Comparison of ENCODE assay signal across 21 cellular contexts in the genomic region with DNA sequence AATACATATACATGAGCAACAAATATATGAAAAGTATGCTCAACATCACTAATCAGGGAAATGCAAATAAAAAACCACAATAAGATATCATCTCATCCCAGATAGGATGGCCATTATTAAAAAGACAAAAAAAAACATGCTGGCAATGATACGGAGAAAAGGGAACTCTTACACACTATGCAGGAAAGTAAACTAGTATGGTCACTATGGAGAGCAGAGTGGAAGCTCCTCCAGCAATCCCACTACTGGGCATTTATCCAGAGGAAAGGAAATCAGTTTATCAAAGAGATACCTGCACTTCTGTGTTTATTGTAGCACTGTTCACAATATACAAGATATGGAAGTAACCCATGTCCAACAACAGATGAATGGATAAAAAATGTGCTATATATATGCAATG.
A peak's percentile ranks its signal among the peaks of the same experiment; 100 is the strongest.
DNase-seq lines count a peak whose midpoint lies in the region; ATAC-seq, FAIRE-seq and TF ChIP-seq lines count a peak whose summit lies in the region.
"Had no signal": no experiment of that assay in that cellular context is flagged by ENCODE, and none has a peak within 500 bp of the region (broad histone marks: within the 10 kb centered on the region; RNA-seq: fewer than 3 reads in every experiment).

No MANE protein-coding gene starts in this region.

- no peak for TF ChIP-seq RAD21 in HepG2 (CRISPR knock-in tag; IDR thresholded peaks at IDR 0.05)

- H3K9me3 ChIP-seq in body of pancreas (no peaks in the 10 kb centered on the region), sigmoid colon (no peaks in the 10 kb centered on the region), HepG2 (ENCODE audit: low read length) (no peaks in the 10 kb centered on the region)

- no peak for TF ChIP-seq POLR2A in body of pancreas (IDR thresholded peaks at IDR 0.05)
- no peak for TF ChIP-seq POLR2A in sigmoid colon (IDR thresholded peaks at IDR 0.05)
- TF ChIP-seq POLR2A in HepG2 (IDR thresholded peaks at IDR 0.05; ENCODE audit: insufficient read depth in 1 of 2, low read depth in 2 of 2, low read length in 2 of 2): no peak

- no peaks in the 10 kb centered on the region for H3K27me3 ChIP-seq in body of pancreas
- no peaks in the 10 kb centered on the region for H3K27me3 ChIP-seq in sigmoid colon
- H3K27me3 ChIP-seq in HepG2 (ENCODE audit: control insufficient read depth in 1 of 2, insufficient read depth in 2 of 2, low read length in 2 of 2): no peaks in the 10 kb centered on the region

- no peak overlapping the region for H3K9ac ChIP-seq in HepG2 (ENCODE audit: insufficient read depth, low read depth, low read length)

- no peaks in the 10 kb centered on the region for H3K79me2 ChIP-seq in HepG2 (ENCODE audit: insufficient read depth, low read length)

- peak; percentile 19 for DNase-seq in DMS153 (lab: John Stamatoyannopoulos, UW)
- peak; percentile 62 for DNase-seq in M059J (ENCODE audit: low read depth)
- no peak for DNase-seq in body of pancreas
- DNase-seq in glomerular endothelial cell (ENCODE audit: extremely low read depth, low read depth, low spot score): peak; percentile 18
- DNase-seq in T-helper 9 cell: no peak
- DNase-seq in sigmoid colon: no peak
- DNase-seq in NOMO-1 (lab: John Stamatoyannopoulos, UW; ENCODE audit: unreplicated experiment in 2 of 2): no peak
- DNase-seq in HepG2 (ENCODE audit: low spot score): no peak
- DNase-seq: COR-L47, DMS79, NCI-H1092, NCI-H1694 treated with DMSO at 0.1 percent for 48 hours, NCI-H345, NCI-H748 treated with DMSO at 0.1 percent for 48 hours, SHP77 treated with DMSO at 0.1 percent for 48 hours had no signal

- no peak for TF ChIP-seq CTCF in body of pancreas (IDR thresholded peaks at IDR 0.05)
- TF ChIP-seq CTCF in sigmoid colon (IDR thresholded peaks at IDR 0.05): no peak
- TF ChIP-seq CTCF in HepG2 (CRISPR knock-in tag; IDR thresholded peaks at IDR 0.05): no peak

- intact Hi-C loops in body of pancreas (cut with DNase I) (no loop called here), sigmoid colon (cut with DNase I) (no loop called here), HepG2 (cut with micrococcal nuclease; ENCODE audit: unreplicated experiment) (no loop called here)

- in situ Hi-C loops in HepG2 (cut with HindIII; ENCODE audit: extremely low pct_ligation_motif_present, low pct_unique_long_range_greater_than_20kb): no loop called here

- 29 to 52% methylated on average over 1 of the region's 1 CpG for whole genome bisulfite sequencing in body of pancreas, 2 donors
- 77 to 85% methylated on average over 1 of the region's 1 CpG for WGBS in sigmoid colon, 2 donors
- 88% methylated on average over 1 of the region's 1 CpG for WGBS in HepG2 (ENCODE audit: low lambda C conversion rate)

- no peak for FAIRE-seq in HepG2 (lab: Jason Lieb, UNC)
- FAIRE-seq: A204.1, G401.6, GM12891, GM19239, K562 had no signal

- no peaks in the 10 kb centered on the region for H4K20me1 ChIP-seq in HepG2 (ENCODE audit: insufficient read depth, low read length)

- H3K4me1 ChIP-seq in body of pancreas (peaks cover 73% of the 10 kb centered on the region), sigmoid colon (peaks cover 0 to 20% (median 2%) of the 10 kb centered on the region in 4 donors), HepG2 (ENCODE audit: insufficient read depth, low read length) (peaks cover 10% of the 10 kb centered on the region)

- TF ChIP-seq EP300 in sigmoid colon (IDR thresholded peaks at IDR 0.05) (no peak), HepG2 (IDR thresholded peaks at IDR 0.05; ENCODE audit: low read depth in 2 of 2, low read length in 2 of 2) (no peak), HepG2 (CRISPR knock-in tag; IDR thresholded peaks at IDR 0.05; ENCODE audit: borderline replicate concordance) (no peak)

- ATAC-seq in body of pancreas (no peak), HepG2 (no peak)
- ATAC-seq: K562, Panc1 had no signal

- no peaks in the 10 kb centered on the region for H3K36me3 ChIP-seq in body of pancreas (replicated peaks in 1 of 2; ENCODE audit: insufficient read depth in 1 of 2, low read depth in 2 of 2)
- no peaks in the 10 kb centered on the region for H3K36me3 ChIP-seq in sigmoid colon
- no peaks in the 10 kb centered on the region for H3K36me3 ChIP-seq in HepG2 (replicated peaks in 1 of 2; ENCODE audit: control insufficient read depth in 1 of 2, insufficient read depth in 2 of 2, low read length in 2 of 2)

- H2AFZ ChIP-seq in HepG2 (ENCODE audit: low read length): no peak overlapping the region

- H3K27ac ChIP-seq in body of pancreas (peak overlapping the region in 3 of 4 donors; percentile 84 to 87 (median 86)), sigmoid colon (no peak overlapping the region), HepG2 (ENCODE audit: extremely low read length, insufficient read depth, low read length) (no peak overlapping the region)

- POLR2A ChIA-PET in HepG2 (lab: Yijun Ruan, JAX): no interaction called here

- CTCF ChIA-PET in HepG2 (lab: Yijun Ruan, JAX; ENCODE audit: low intra/inter-chr PET ratio, low total read pairs): no interaction called here

- no peak overlapping the region for H3K4me2 ChIP-seq in HepG2 (ENCODE audit: low read depth, low read length)

- no TSS peak for BruUV-seq in HepG2 (replicated peaks; lab: Mats Ljungman, UMichigan)

- H3K4me3 ChIP-seq in body of pancreas (no peak overlapping the region), sigmoid colon (no peak overlapping the region), HepG2 (replicated peaks in 1 of 3; ENCODE audit: insufficient read depth in 1 of 3, low read depth in 2 of 3, low read length in 3 of 3) (no peak overlapping the region)
- H3K4me3 ChIP-seq: K562 had no signal

TF ChIP-seq in HepG2, 621 proteins besides CTCF, POLR2A, EP300 and RAD21:
- TF ChIP-seq E2F2 (CRISPR knock-in tag; IDR thresholded peaks at IDR 0.05; ENCODE audit: borderline replicate concordance) (no peak), DNMT1 (CRISPR knock-in tag; IDR thresholded peaks at IDR 0.05) (no peak)

Comparison
In these comparisons a context has a peak if more than half of its experiments do, and no peak if none do; other contexts are left out.
1. DNase-seq: peak in DMS153 (single experiment), M059J (single experiment) and glomerular endothelial cell (single experiment); none in body of pancreas (0 of 4), T-helper 9 cell (single experiment), sigmoid colon (single experiment), NOMO-1 (0 of 2) and HepG2 (single experiment).
2. H3K27ac ChIP-seq: peak in body of pancreas (3 of 4); none in sigmoid colon (0 of 4) and HepG2 (single experiment).